ENCODE assay signal across 15 cellular contexts in the genomic region with DNA sequence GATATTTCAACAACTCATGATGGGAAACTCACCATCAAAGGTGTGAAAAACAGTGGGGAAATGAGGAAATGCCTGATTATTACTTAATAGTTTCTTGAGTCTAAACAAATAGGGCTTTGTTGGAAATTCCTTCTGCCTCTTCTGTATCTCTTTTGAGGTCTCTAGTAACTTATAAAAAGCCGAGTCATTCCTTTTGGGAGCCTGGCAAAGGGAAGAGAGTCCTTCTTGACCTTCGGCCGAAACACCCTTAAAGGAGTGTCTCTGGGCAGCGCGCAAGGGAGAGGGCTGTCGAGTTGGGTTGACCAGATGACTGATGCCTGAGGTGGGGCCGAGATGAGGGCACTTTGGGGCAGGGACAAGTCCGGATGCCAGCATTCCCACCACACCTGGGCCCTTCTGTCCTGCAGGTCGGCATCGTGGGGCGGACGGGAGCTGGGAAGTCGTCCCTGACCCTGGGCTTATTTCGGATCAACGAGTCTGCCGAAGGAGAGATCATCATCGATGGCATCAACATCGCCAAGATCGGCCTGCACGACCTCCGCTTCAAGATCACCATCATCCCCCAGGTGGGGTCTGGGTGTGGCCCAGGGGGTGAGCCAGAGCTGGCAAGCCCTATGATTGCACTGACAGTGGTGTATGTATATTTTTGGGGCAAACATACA.
"Had no signal": no experiment of that assay in that cellular context is flagged by ENCODE, and none has a peak within 500 bp of the region (broad histone marks: within the 10 kb centered on the region; RNA-seq: fewer than 3 reads in every experiment).

No MANE protein-coding gene starts in this region.

- ATAC-seq: activated T-cell treated with anti-CD3 and anti-CD28 coated beads, Interleukin-2, amount 50 U/mL, for 4 hours; body of pancreas; left lobe of liver; SK-N-SH treated with all-trans-retinoic acid at 6 μM for 48 hours had no signal

- DNase-seq: activated CD4-positive, CD25-positive, alpha-beta regulatory T cell; activated gamma-delta T cell treated with Interleukin-2 at 50 U/mL for 16 hours; activated T-cell treated with anti-CD3 and anti-CD28 coated beads, Interleukin-2, amount 50 U/mL, for 4 hours; amniotic stem cell; body of pancreas; central memory CD4-positive, alpha-beta T cell; head of caudate nucleus; stimulated activated CD4-positive, alpha-beta T cell treated with anti-CD3 and anti-CD28 coated beads, Interleukin-4, amount 100 ng/mL, for 1 hour; stimulated activated CD8-positive, alpha-beta memory T cell treated with anti-CD3 and anti-CD28 coated beads, Interleukin-4, amount 100 ng/mL, for 48 hours; stomach had no signal

- H3K4me1 ChIP-seq: body of pancreas, stomach had no signal

- H3K4me3 ChIP-seq: body of pancreas, stomach, thoracic aorta had no signal

- H3K27me3 Mint-ChIP-seq: memory B cell had no signal

- H3K9me3 ChIP-seq: body of pancreas, stomach, thoracic aorta had no signal

- H3K27ac Mint-ChIP-seq: memory B cell, nephron had no signal

- H3K4me3 Mint-ChIP-seq: activated T-cell treated with anti-CD3 and anti-CD28 coated beads, Interleukin-2, amount 50 U/mL, for 4 hours; memory B cell; nephron had no signal

- H3K9me3 Mint-ChIP-seq: activated T-cell treated with anti-CD3 and anti-CD28 coated beads, Interleukin-2, amount 50 U/mL, for 4 hours; memory B cell; nephron had no signal

- H3K4me1 Mint-ChIP-seq: memory B cell, nephron had no signal

- H3K27me3 ChIP-seq: body of pancreas, stomach had no signal
